8 cellular contexts compared by ENCODE assay signal in genomic region chr14:54691525-54692260, GRCh38.
DNase-seq lines count a peak whose midpoint lies in the region; ATAC-seq, FAIRE-seq and TF ChIP-seq lines count a peak whose summit lies in the region.

No MANE protein-coding gene starts in this region.

- peak; percentile 82 for FAIRE-seq in GM12891 (lab: Jason Lieb, UNC)

- no peaks in the 10 kb centered on the region for H3K27me3 ChIP-seq in A673 (replicated peaks; ENCODE audit: insufficient read depth, low read depth, low read length, poor library complexity)
- H3K27me3 ChIP-seq in colonic mucosa: no peaks in the 10 kb centered on the region
- no peaks in the 10 kb centered on the region for H3K27me3 ChIP-seq in left lung

- no peak overlapping the region for H3K9ac ChIP-seq in colonic mucosa (ENCODE audit: low read depth in 2 of 2, low read length in 2 of 2)

- peak; percentile 74 for DNase-seq in A673 (ENCODE audit: low spot score)
- DNase-seq in GM12891 (ENCODE audit: insufficient read length, low spot score): no peak
- peak; percentile 68 for DNase-seq in NCI-H1092 treated with DMSO at 0.1 percent for 48 hours (lab: John Stamatoyannopoulos, UW)
- DNase-seq in colonic mucosa: peak; percentile 77
- peak in 1 of 2 donors; percentile 72 for DNase-seq in left lung
- DNase-seq in stimulated activated CD4-positive, alpha-beta T cell treated with anti-CD3 and anti-CD28 coated beads, Interleukin-4, amount 100 ng/mL, for 1 hour: peak; percentile 52

- POLR2A ChIA-PET in A673 (lab: Charles Lee; ENCODE audit: low non-redundant PET): no interaction called here

- H3K36me3 ChIP-seq in A673 (ENCODE audit: insufficient read depth, low read length, poor library complexity, severe bottlenecking) (no peaks in the 10 kb centered on the region), colonic mucosa (no peaks in the 10 kb centered on the region), left lung (no peaks in the 10 kb centered on the region)

- no TSS peak for BruUV-seq in A673 (replicated peaks; lab: Mats Ljungman, UMichigan)

- ATAC-seq in left lung (peak; percentile 95), GM19467 (IDR thresholded peaks at IDR 0.05; ENCODE audit: unreplicated experiment) (no peak)

- CTCF ChIA-PET in A673 (lab: Charles Lee): interaction anchor here (0.6 to 1.6 kb wide), 8 partner anchors 14 to 1506 kb away, joined by 3 to 9 read pairs (median 5); partner anchors contain the start of gene SAMD4A

- H3K4me3 ChIP-seq in A673 (ENCODE audit: low read depth, low read length, poor library complexity, severe bottlenecking): no peak overlapping the region
- H3K4me3 ChIP-seq in WI38 (ENCODE audit: low read depth, low read length): no peak overlapping the region
- H3K4me3 ChIP-seq in colonic mucosa: no peak overlapping the region
- H3K4me3 ChIP-seq in left lung: no peak overlapping the region

- no peaks in the 10 kb centered on the region for H3K4me1 ChIP-seq in A673 (ENCODE audit: insufficient read depth, low read length, poor library complexity, severe bottlenecking)
- H3K4me1 ChIP-seq in colonic mucosa: no peaks in the 10 kb centered on the region
- peaks cover 0 to 9% of the 10 kb centered on the region in 2 donors for H3K4me1 ChIP-seq in left lung

- TF ChIP-seq CTCF in A673 (conservative IDR thresholded peaks at IDR 0.05; ENCODE audit: low read depth, low read length) (peak; percentile 90), WI38 (IDR thresholded peaks at IDR 0.05; ENCODE audit: low read depth, low read length) (peak; percentile 94), colonic mucosa (IDR thresholded peaks at IDR 0.05) (peak; percentile 75), left lung (IDR thresholded peaks at IDR 0.05) (peak; percentile 72 to 78)

- H3K27ac ChIP-seq in A673 (ENCODE audit: low read depth, low read length, poor library complexity, severe bottlenecking): no peak overlapping the region
- no peak overlapping the region for H3K27ac ChIP-seq in colonic mucosa
- H3K27ac ChIP-seq in left lung: peak overlapping the region in 1 of 2 donors; percentile 15

- TF ChIP-seq POLR2A in GM12891 (IDR thresholded peaks at IDR 0.05; ENCODE audit: low read depth, low read length): no peak

- H3K9me3 ChIP-seq in A673 (ENCODE audit: low read depth, low read length, poor library complexity, severe bottlenecking): no peaks in the 10 kb centered on the region
- no peaks in the 10 kb centered on the region for H3K9me3 ChIP-seq in colonic mucosa
- H3K9me3 ChIP-seq in left lung: no peaks in the 10 kb centered on the region

- intact Hi-C loops in A673 (cut with micrococcal nuclease; ENCODE audit: unreplicated experiment): loop anchor here (1.0 kb wide), 2 partner anchors 82 to 127 kb away; no protein-coding TSS in a partner anchor
- intact Hi-C loops in colonic mucosa (cut with DNase I): loop anchor here (5.0 kb wide), 2 partner anchors 81 to 129 kb away; no protein-coding TSS in a partner anchor
- intact Hi-C loops in left lung (cut with DNase I): loop anchor here in 1 of 2 donors (10.0 kb wide), 1 partner anchor 117 kb away; no protein-coding TSS in a partner anchor

TF ChIP-seq in GM12891, 5 proteins besides CTCF, POLR2A, EP300 and RAD21:
- TF ChIP-seq SPI1 (IDR thresholded peaks at IDR 0.05; ENCODE audit: low read depth, low read length): no peak
- no peak for TF ChIP-seq POU2F2 (IDR thresholded peaks at IDR 0.05; ENCODE audit: low read depth, low read length)
- no peak for TF ChIP-seq PAX5 (IDR thresholded peaks at IDR 0.05; ENCODE audit: insufficient read depth, low read length, severe bottlenecking)
- TF ChIP-seq TAF1 (IDR thresholded peaks at IDR 0.05; ENCODE audit: low read depth, low read length): no peak
- no peak for TF ChIP-seq POLR2AphosphoS5 (IDR thresholded peaks at IDR 0.05; ENCODE audit: low read depth, low read length)
